13 cellular contexts compared by ENCODE assay signal in the genomic region with DNA sequence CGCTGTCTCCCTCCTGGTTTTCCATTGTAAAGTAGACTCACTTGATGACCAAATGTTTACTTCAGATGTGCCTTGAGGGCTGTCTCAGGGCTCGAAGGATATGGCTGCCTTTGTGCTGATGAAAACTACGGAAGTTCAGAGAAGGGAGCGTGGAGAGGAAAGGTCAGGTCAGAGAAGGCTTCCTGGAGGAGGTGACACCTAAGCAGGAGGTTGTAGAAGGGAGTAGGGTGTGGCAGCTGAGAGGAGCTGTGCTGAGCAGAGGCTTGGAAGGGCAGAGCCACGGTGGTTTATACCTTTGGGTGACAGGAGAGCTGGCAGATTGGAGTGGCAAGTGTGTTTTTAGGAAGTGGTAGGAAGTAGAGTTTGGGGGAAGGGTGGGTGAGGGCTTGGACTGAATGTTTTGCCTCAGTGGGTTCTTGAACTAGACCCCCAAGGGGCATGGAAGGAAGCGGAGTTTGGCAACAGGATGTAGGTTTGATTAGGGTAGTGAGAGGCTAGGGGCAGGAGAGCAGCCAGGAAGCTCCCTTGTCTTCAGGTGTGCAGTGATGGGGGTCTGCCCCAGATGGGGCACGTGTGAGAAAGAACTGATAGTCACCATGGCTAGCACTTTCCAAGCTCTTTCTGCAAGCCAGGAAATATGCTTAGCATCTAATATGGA. TPM values are rescaled to one million over a fixed set of nuclear protein-coding genes. Genes with fewer than 3 reads are reported as not detected.
DNase-seq lines count a peak whose midpoint lies in the region; ATAC-seq, FAIRE-seq and TF ChIP-seq lines count a peak whose summit lies in the region.
"Had no signal": no experiment of that assay in that cellular context is flagged by ENCODE, and none has a peak within 500 bp of the region (broad histone marks: within the 10 kb centered on the region; RNA-seq: fewer than 3 reads in every experiment).

No MANE protein-coding gene starts in this region.

- peaks cover 35% of the 10 kb centered on the region for H3K4me1 Mint-ChIP-seq in activated CD8-positive, alpha-beta T cell treated with anti-CD3 and anti-CD28 coated beads, Interleukin-2, amount 10 ng/mL, durations not matched to agents 7 days and 5 days (ENCODE audit: low read depth)

- no peaks in the 10 kb centered on the region for H3K27me3 ChIP-seq in Peyer's patch
- H3K27me3 ChIP-seq: gastroesophageal sphincter had no signal

- ATAC-seq in activated CD8-positive, alpha-beta T cell treated with anti-CD3 and anti-CD28 coated beads, Interleukin-2, amount 10 ng/mL, durations not matched to agents 7 days and 5 days: no peak
- ATAC-seq in HG02759 (IDR thresholded peaks at IDR 0.05; ENCODE audit: unreplicated experiment): no peak
- no peak for ATAC-seq in HG02981 (IDR thresholded peaks at IDR 0.05; ENCODE audit: unreplicated experiment)
- ATAC-seq: gastroesophageal sphincter, lower lobe of right lung had no signal

- H3K36me3 Mint-ChIP-seq in activated CD8-positive, alpha-beta T cell treated with anti-CD3 and anti-CD28 coated beads, Interleukin-2, amount 10 ng/mL, durations not matched to agents 7 days and 5 days (ENCODE audit: low read depth): peaks cover 22% of the 10 kb centered on the region

- no peaks in the 10 kb centered on the region for H3K9me3 Mint-ChIP-seq in activated CD8-positive, alpha-beta T cell treated with anti-CD3 and anti-CD28 coated beads, Interleukin-2, amount 10 ng/mL, durations not matched to agents 7 days and 5 days (ENCODE audit: insufficient read depth)

- TF ChIP-seq CTCF in 22Rv1 (IDR thresholded peaks at IDR 0.05): no peak
- TF ChIP-seq CTCF in kidney (IDR thresholded peaks at IDR 0.05; ENCODE audit: borderline replicate concordance, extremely low read depth, insufficient read depth): no peak
- TF ChIP-seq CTCF in Peyer's patch (IDR thresholded peaks at IDR 0.05): no peak

- no peak for FAIRE-seq in kidney (lab: Jason Lieb, UNC)

- H3K36me3 ChIP-seq in kidney (ENCODE audit: control insufficient read depth in 1 of 2, insufficient read depth in 2 of 2, low read length in 2 of 2) (peaks cover 3 to 5% of the 10 kb centered on the region in 2 donors), Peyer's patch (peaks cover 0 to 3% (median 0%) of the 10 kb centered on the region in 3 donors)

- H3K27ac ChIP-seq in 22Rv1 (peak overlapping the region; percentile 68; the same call in 1 of the 2 replicates), kidney (ENCODE audit: low read depth in 2 of 2, low read length in 2 of 2) (peak overlapping the region; percentile 76 to 87), Peyer's patch (peak overlapping the region in 1 of 4 donors; percentile 14)
- H3K27ac ChIP-seq: C4-2B, gastroesophageal sphincter, lower lobe of right lung had no signal

- DNase-seq in ELF-1 (ENCODE audit: low read depth, low spot score) (peak; percentile 30), kidney (no peak), Peyer's patch (no peak), NCI-H1694 (lab: John Stamatoyannopoulos, UW) (no peak)
- no peak for DNase-seq in activated CD8-positive, alpha-beta T cell treated with anti-CD3 and anti-CD28 coated beads, Interleukin-2, amount 10 ng/mL, durations not matched to agents 7 days and 5 days
- DNase-seq: Kasumi-1, lower lobe of right lung had no signal

- H3K4me3 ChIP-seq in kidney (ENCODE audit: low read length in 2 of 2) (no peak overlapping the region), Peyer's patch (no peak overlapping the region)
- H3K4me3 ChIP-seq: gastroesophageal sphincter, HAP-1, lower lobe of right lung had no signal

- peak overlapping the region; percentile 87 for H3K27ac Mint-ChIP-seq in activated CD8-positive, alpha-beta T cell treated with anti-CD3 and anti-CD28 coated beads, Interleukin-2, amount 10 ng/mL, durations not matched to agents 7 days and 5 days

- no peaks in the 10 kb centered on the region for H3K27me3 Mint-ChIP-seq in activated CD8-positive, alpha-beta T cell treated with anti-CD3 and anti-CD28 coated beads, Interleukin-2, amount 10 ng/mL, durations not matched to agents 7 days and 5 days (ENCODE audit: low read depth)

- peak overlapping the region; percentile 1 for H3K4me3 Mint-ChIP-seq in activated CD8-positive, alpha-beta T cell treated with anti-CD3 and anti-CD28 coated beads, Interleukin-2, amount 10 ng/mL, durations not matched to agents 7 days and 5 days

- intact Hi-C loops in kidney (cut with DNase I): no loop called here

- H3K4me1 ChIP-seq in kidney (ENCODE audit: control insufficient read depth in 1 of 2, insufficient read depth in 1 of 2, low read depth in 1 of 2, low read length in 2 of 2) (peaks cover 17 to 24% of the 10 kb centered on the region in 2 donors), Peyer's patch (peaks cover 0 to 14% (median 8%) of the 10 kb centered on the region in 4 donors)

- CTCF ChIA-PET in activated CD8-positive, alpha-beta T cell treated with anti-CD3 and anti-CD28 coated beads, Interleukin-2, amount 10 ng/mL, durations not matched to agents 7 days and 5 days (lab: Charles Lee): interaction anchor here (0.8 to 1.9 kb wide), 9 partner anchors 9 to 35 kb away, joined by 3 to 9 read pairs (median 3); no protein-coding TSS in a partner anchor

- POLR2A ChIA-PET in activated CD8-positive, alpha-beta T cell treated with anti-CD3 and anti-CD28 coated beads, Interleukin-2, amount 10 ng/mL, durations not matched to agents 7 days and 5 days (lab: Charles Lee): interaction anchor here (0.6 to 2.5 kb wide), 3 partner anchors 25 to 168 kb away, joined by 3 to 23 read pairs (median 5); no protein-coding TSS in a partner anchor

- H3K9me3 ChIP-seq in kidney (ENCODE audit: control insufficient read depth in 1 of 2, low read length in 2 of 2) (no peaks in the 10 kb centered on the region), Peyer's patch (no peaks in the 10 kb centered on the region)
- H3K9me3 ChIP-seq: gastroesophageal sphincter, HAP-1, lower lobe of right lung had no signal

- no peak for TF ChIP-seq POLR2A in Peyer's patch (IDR thresholded peaks at IDR 0.05)

- H3K9ac ChIP-seq in kidney (ENCODE audit: low read length in 2 of 2): no peak overlapping the region

RNA-seq across cellular contexts. Expression of gene ZSCAN2, which starts 4.5 kb away (rescaled TPM):
- 1 to 10 TPM; 6.5 to 6.7 TPM for total RNA-seq in activated CD8-positive, alpha-beta T cell treated with anti-CD3 and anti-CD28 coated beads, Interleukin-2, amount 10 ng/mL, durations not matched to agents 7 days and 5 days
- total RNA-seq in kidney (10.3 TPM), Peyer's patch (10 to 100 TPM in 2 of 4 donors, 1 to 10 TPM in 2; 4.4 to 22.3 (median 10.2) TPM)
- 11.4 TPM for polyA plus RNA-seq in kidney (ENCODE audit: insufficient read depth, low read depth, low replicate concordance)

RNA-seq across cellular contexts. Expression of gene WDR73, which starts 48.7 kb away (rescaled TPM):
- 10 to 100 TPM; 22.1 to 23.8 TPM for total RNA-seq in activated CD8-positive, alpha-beta T cell treated with anti-CD3 and anti-CD28 coated beads, Interleukin-2, amount 10 ng/mL, durations not matched to agents 7 days and 5 days
- total RNA-seq in kidney (39.2 TPM), Peyer's patch (10 to 100 TPM; 17.0 to 53.6 (median 29.8) TPM)
- polyA plus RNA-seq in kidney (ENCODE audit: insufficient read depth, low read depth, low replicate concordance): 26.2 TPM

RNA-seq across cellular contexts. Expression of gene NMB, which starts 52.6 kb away (rescaled TPM):
- total RNA-seq in activated CD8-positive, alpha-beta T cell treated with anti-CD3 and anti-CD28 coated beads, Interleukin-2, amount 10 ng/mL, durations not matched to agents 7 days and 5 days: 1 to 10 TPM; 3.3 to 4.1 TPM
- 11.8 TPM for total RNA-seq in kidney
- polyA plus RNA-seq in kidney (ENCODE audit: insufficient read depth, low read depth, low replicate concordance): 19.7 TPM
- 1 to 10 TPM in 3 of 4 donors, not detected in 1; 1.6 to 2.8 (median 2.7) TPM for total RNA-seq in Peyer's patch
